3 cellular contexts compared by ENCODE assay signal in the genomic region with DNA sequence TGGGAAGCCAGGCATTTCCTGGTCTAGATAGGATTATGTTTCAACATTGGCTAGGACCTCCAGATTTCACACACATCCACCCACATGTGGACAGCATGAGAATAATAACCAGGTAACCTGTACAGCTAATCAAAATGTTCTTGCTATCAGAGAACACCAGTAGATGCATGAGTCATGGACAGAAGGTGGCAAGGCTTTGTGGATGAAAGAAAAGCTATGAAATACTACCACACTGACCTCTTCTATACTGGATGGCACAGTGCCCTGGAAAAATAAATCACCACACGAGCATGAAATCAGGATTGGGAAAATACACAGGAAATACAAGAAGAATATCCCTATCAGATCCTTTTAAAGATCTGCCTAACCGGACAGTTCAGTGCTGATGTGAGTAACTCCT.
TF ChIP-seq lines count a peak whose summit lies in the region.

No MANE protein-coding gene starts in this region.

TF ChIP-seq in HEK293, 187 proteins besides CTCF, POLR2A, EP300 and RAD21:
- peak; percentile 46; the same call in 1 of the 2 replicates for TF ChIP-seq ZBTB17 (tag by site-specific recombination; IDR thresholded peaks at IDR 0.05)
- TF ChIP-seq ZNF677 (tag by site-specific recombination; IDR thresholded peaks at IDR 0.05): no peak
- 0 out of 2 replicates have a peak, but pooled peaks have one; percentile 38 for TF ChIP-seq GFI1B (tag by site-specific recombination; IDR thresholded peaks at IDR 0.05)
- TF ChIP-seq SP7 (tag by site-specific recombination; IDR thresholded peaks at IDR 0.05): peak; percentile 49; the same call in 1 of the 2 replicates

TF ChIP-seq in endothelial cell of umbilical vein, 7 proteins besides CTCF, POLR2A, EP300 and RAD21:
- TF ChIP-seq EZH2 (IDR thresholded peaks at IDR 0.05; ENCODE audit: borderline replicate concordance, low read depth, low read length, severe bottlenecking) (no peak), JUN (IDR thresholded peaks at IDR 0.05; ENCODE audit: borderline replicate concordance, insufficient read depth, insufficient read length, low read depth) (peak; percentile 55), FOS (IDR thresholded peaks at IDR 0.05; ENCODE audit: borderline replicate concordance, insufficient read depth, low read length) (peak; percentile 46), POLR2AphosphoS5 (IDR thresholded peaks at IDR 0.05; ENCODE audit: insufficient read depth, low read depth, low read length) (no peak)
- TF ChIP-seq, protein P1, sequence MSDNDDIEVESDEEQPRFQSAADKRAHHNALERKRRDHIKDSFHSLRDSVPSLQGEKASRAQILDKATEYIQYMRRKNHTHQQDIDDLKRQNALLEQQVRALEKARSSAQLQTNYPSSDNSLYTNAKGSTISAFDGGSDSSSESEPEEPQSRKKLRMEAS (IDR thresholded peaks at IDR 0.05; ENCODE audit: insufficient read depth, insufficient read length): no peak

TF ChIP-seq in HepG2, 621 proteins besides CTCF, POLR2A, EP300 and RAD21:
- TF ChIP-seq YEATS4 (CRISPR knock-in tag; IDR thresholded peaks at IDR 0.05; ENCODE audit: borderline replicate concordance) (no peak), RBM22 (optimal IDR thresholded peaks at IDR 0.05; ENCODE audit: low read length) (peak; percentile 44)
